Comparison of ENCODE assay signal across 8 cellular contexts in the genomic region with DNA sequence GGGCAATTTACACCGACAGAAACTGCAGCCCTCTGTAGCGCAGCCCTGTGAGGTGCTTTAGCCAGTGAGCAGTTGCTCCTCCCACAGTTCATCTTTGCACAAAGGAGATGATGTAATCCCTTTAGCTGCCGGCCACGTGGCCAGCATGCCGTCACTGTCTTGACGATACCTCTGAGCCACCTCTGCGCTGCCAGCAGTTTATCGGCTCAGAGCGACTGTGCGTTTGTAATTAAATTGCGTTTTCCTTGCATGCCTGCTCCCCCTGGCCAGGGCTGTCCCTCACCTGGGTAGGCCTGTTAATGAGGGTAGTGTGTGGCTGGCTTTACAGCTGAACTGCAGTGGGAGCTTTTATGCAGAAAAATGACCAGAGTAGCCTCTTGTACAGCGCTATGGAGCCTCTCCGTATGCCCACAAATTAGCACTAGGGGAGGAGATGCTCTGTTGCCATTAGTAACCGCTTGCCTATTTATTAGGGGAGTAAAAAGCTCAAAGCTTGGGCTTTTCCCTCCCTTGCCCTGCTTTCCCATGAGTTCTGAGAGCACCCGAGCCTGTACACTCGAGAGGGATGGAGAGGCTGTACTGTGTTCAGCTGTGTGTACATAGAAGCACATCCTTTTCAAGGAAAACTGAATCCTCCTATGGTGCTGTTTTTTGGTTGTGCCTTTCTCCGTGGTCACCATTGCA.
A peak's percentile ranks its signal among the peaks of the same experiment; 100 is the strongest.
DNase-seq lines count a peak whose midpoint lies in the region; ATAC-seq, FAIRE-seq and TF ChIP-seq lines count a peak whose summit lies in the region.

No MANE protein-coding gene starts in this region.

- no peak overlapping the region for H3K4me3 ChIP-seq in RWPE2 (ENCODE audit: severe bottlenecking)
- no peak overlapping the region for H3K4me3 ChIP-seq in foreskin fibroblast (ENCODE audit: low read depth in 1 of 2, low read length in 2 of 2)
- H3K4me3 ChIP-seq in pancreas = no peak overlapping the region

- ATAC-seq in RWPE2 (ENCODE audit: low read depth) (peak; percentile 43; the same call in 1 of the 3 replicates), pancreas (peak; percentile 61 to 91 (median 89)), HG02623 (IDR thresholded peaks at IDR 0.05; ENCODE audit: unreplicated experiment) (no peak)

- H3K27me3 ChIP-seq in RWPE2 (ENCODE audit: insufficient read depth, poor library complexity, severe bottlenecking) (no peaks in the 10 kb centered on the region), pancreas (no peaks in the 10 kb centered on the region)

- H3K4me1 ChIP-seq in RWPE2 (ENCODE audit: insufficient read depth, poor library complexity, severe bottlenecking) (no peaks in the 10 kb centered on the region), pancreas (peaks cover 0 to 8% (median 0%) of the 10 kb centered on the region in 3 donors)

- H3K27ac ChIP-seq in RWPE2 (ENCODE audit: poor library complexity, severe bottlenecking) (peak overlapping the region; percentile 5), pancreas (no peak overlapping the region)

- TF ChIP-seq CTCF in RWPE2 (IDR thresholded peaks at IDR 0.05; ENCODE audit: poor library complexity, severe bottlenecking) (no peak), foreskin fibroblast (IDR thresholded peaks at IDR 0.05; ENCODE audit: low read depth, low read length) (no peak), pancreas (IDR thresholded peaks at IDR 0.05) (no peak)

- intact Hi-C loops in pancreas (cut with DNase I) = no loop called here

- H3K9me3 ChIP-seq in RWPE2 (ENCODE audit: severe bottlenecking) (peaks cover 3% of the 10 kb centered on the region), pancreas (no peaks in the 10 kb centered on the region)

- no peak for FAIRE-seq in pancreas (lab: Jason Lieb, UNC)

- H3K36me3 ChIP-seq in RWPE2 (ENCODE audit: low read depth) (peaks cover 12% of the 10 kb centered on the region; the same call in 1 of the 2 replicates), pancreas (no peaks in the 10 kb centered on the region)

- WGBS in pancreas, 2 donors = 64 to 67% methylated on average over 17 of the region's 17 CpGs

- DNase-seq in CD1c-positive myeloid dendritic cell (ENCODE audit: extremely low spot score) = peak; percentile 18
- peak; percentile 70 for DNase-seq in HS-5 (ENCODE audit: low read depth)
- DNase-seq in RWPE2 (ENCODE audit: low spot score) = no peak
- peak; percentile 67 to 87 for DNase-seq in foreskin fibroblast
- DNase-seq in pancreas = peak in 3 of 6 donors; percentile 18 to 32 (median 26)
- DNase-seq in UCSD-AML1 (lab: John Stamatoyannopoulos, UW; ENCODE audit: unreplicated experiment) = no peak
- DNase-seq in activated effector memory CD4-positive, alpha-beta T cell treated with anti-CD3 and anti-CD28 coated beads, Interleukin-2, amount 50 U/mL, for 16 hours = no peak

Comparison
In these comparisons a context has a peak if more than half of its experiments do, and no peak if none do; other contexts are left out.
1. DNase-seq: peak in CD1c-positive myeloid dendritic cell (single experiment), HS-5 (single experiment) and foreskin fibroblast (2 of 2); none in RWPE2 (single experiment), UCSD-AML1 (single experiment) and activated effector memory CD4-positive, alpha-beta T cell treated with anti-CD3 and anti-CD28 coated beads, Interleukin-2, amount 50 U/mL, for 16 hours (single experiment).